Comparison of ENCODE assay signal across 7 cellular contexts in the genomic region with DNA sequence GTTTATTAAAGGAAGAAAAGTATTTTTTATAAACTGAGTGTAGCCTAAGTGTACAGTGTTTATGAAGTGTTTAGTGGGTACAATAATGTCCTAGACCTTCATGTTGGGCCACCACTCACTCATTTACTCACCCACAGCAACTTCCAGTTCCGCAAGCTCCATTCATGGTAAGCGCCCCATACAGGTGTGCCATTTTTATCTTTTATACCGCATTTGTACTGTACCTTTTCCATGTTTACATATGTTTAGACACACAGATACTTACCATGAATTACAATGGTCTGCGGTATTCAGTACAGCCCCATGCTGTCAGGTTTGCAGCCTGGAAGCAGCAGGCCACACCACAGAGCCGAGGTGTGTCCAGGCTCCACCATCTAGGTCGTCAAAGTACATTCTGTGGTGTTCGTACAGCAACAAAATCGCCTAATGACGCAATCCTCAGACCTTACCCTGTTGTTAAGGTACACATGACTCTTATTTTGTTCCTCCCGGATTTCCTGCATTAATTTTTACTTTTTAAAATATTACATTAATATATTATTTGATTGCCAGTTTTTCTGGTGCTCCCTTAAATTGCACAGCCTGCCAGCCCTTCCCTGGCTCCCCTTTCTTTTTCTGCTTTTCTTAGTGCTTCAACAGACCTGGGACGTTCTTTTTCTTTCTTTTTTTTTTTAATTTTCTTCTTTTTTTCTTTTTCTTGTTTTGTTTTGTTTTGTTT. TPM values are rescaled to one million over a fixed set of nuclear protein-coding genes. Genes with fewer than 3 reads are reported as not detected.
DNase-seq lines count a peak whose midpoint lies in the region; ATAC-seq, FAIRE-seq and TF ChIP-seq lines count a peak whose summit lies in the region.
"Had no signal": no experiment of that assay in that cellular context is flagged by ENCODE, and none has a peak within 500 bp of the region (broad histone marks: within the 10 kb centered on the region; RNA-seq: fewer than 3 reads in every experiment).

No MANE protein-coding gene starts in this region.

- TF ChIP-seq RAD21 in A549 (conservative IDR thresholded peaks at IDR 0.05 in 1 of 2, IDR thresholded peaks at IDR 0.05 in 1 of 2): no peak

- 44% methylated on average over 11 of the region's 11 CpGs for WGBS in A549 (ENCODE audit: missing lambda C conversion rate)
- WGBS in mesodermal cell (ENCODE audit: insufficient coverage in 2 of 2), 2 experiments: 93 to 96% methylated on average over 9 of the region's 11 CpGs

- H3K36me3 Mint-ChIP-seq in IgD-negative memory B cell: peaks cover 2% of the 10 kb centered on the region
- H3K36me3 Mint-ChIP-seq in activated naive CD8-positive, alpha-beta T cell treated with anti-CD3 and anti-CD28 coated beads for 36 hours: peaks cover 29% of the 10 kb centered on the region

- peak in 1 of 2 experiments; percentile 33 for DNase-seq in A549 (ENCODE audit: low read depth in 1 of 2, low spot score in 1 of 2)
- no peak for DNase-seq in activated naive CD8-positive, alpha-beta T cell treated with anti-CD3 and anti-CD28 coated beads for 36 hours

- peak overlapping the region; percentile 86 to 100 (median 98) for H3K27ac Mint-ChIP-seq in IgD-negative memory B cell
- H3K27ac Mint-ChIP-seq in activated naive CD8-positive, alpha-beta T cell treated with anti-CD3 and anti-CD28 coated beads for 36 hours: peak overlapping the region; percentile 98

- H3K4me2 ChIP-seq in A549: peak overlapping the region; percentile 77

- POLR2A ChIA-PET in A549 (lab: Yijun Ruan, JAX): interaction anchor here (0.5 to 1.8 kb wide), 8 partner anchors 9 to 253 kb away, joined by 3 to 16 read pairs (median 4); a partner anchor contains a TSS

- peaks cover 25% of the 10 kb centered on the region for H3K36me3 ChIP-seq in mesodermal cell (ENCODE audit: control insufficient read depth, insufficient read depth, low read length)

- CTCF ChIA-PET in A549 (lab: Yijun Ruan, JAX): interaction anchor here (0.7 to 4.2 kb wide), 32 partner anchors 8 to 722 kb away, joined by 3 to 30 read pairs (median 4); a partner anchor contains a TSS

- TF ChIP-seq EP300 in A549 (IDR thresholded peaks at IDR 0.05): no peak

- FAIRE-seq in A549 (lab: Jason Lieb, UNC): no peak

- H3K4me3 Mint-ChIP-seq in IgD-negative memory B cell: peak overlapping the region; percentile 94 to 100 (median 98)
- H3K4me3 Mint-ChIP-seq in activated naive CD8-positive, alpha-beta T cell treated with anti-CD3 and anti-CD28 coated beads for 36 hours: peak overlapping the region; percentile 98

- H3K4me3 ChIP-seq in A549 (peak overlapping the region; percentile 85), mesodermal cell (ENCODE audit: extremely low read depth, insufficient read depth, low read length, poor library complexity, severe bottlenecking) (peak overlapping the region; percentile 78)

- TF ChIP-seq POLR2A in A549 (IDR thresholded peaks at IDR 0.05; ENCODE audit: low read length): no peak

- ATAC-seq in A549 (no peak; a peak in 1 of 6 replicates), HG02798 (IDR thresholded peaks at IDR 0.05; ENCODE audit: poor library complexity, unreplicated experiment) (no peak), GM18861 (IDR thresholded peaks at IDR 0.05; ENCODE audit: unreplicated experiment) (no peak)

- no peaks in the 10 kb centered on the region for H3K9me3 ChIP-seq in A549
- H3K9me3 ChIP-seq in mesodermal cell (ENCODE audit: control insufficient read depth, low read length): no peaks in the 10 kb centered on the region

- no peak for TF ChIP-seq CTCF in A549 (IDR thresholded peaks at IDR 0.05)

- H3K4me1 Mint-ChIP-seq in IgD-negative memory B cell: peaks cover 17 to 30% (median 28%) of the 10 kb centered on the region in 3 donors
- peaks cover 27% of the 10 kb centered on the region for H3K4me1 Mint-ChIP-seq in activated naive CD8-positive, alpha-beta T cell treated with anti-CD3 and anti-CD28 coated beads for 36 hours

- no peaks in the 10 kb centered on the region for H3K27me3 Mint-ChIP-seq in IgD-negative memory B cell
- H3K27me3 Mint-ChIP-seq in activated naive CD8-positive, alpha-beta T cell treated with anti-CD3 and anti-CD28 coated beads for 36 hours: no peaks in the 10 kb centered on the region

- H3K4me1 ChIP-seq in A549 (peaks cover 23% of the 10 kb centered on the region; the same call in 2 of the 3 replicates), mesodermal cell (ENCODE audit: control insufficient read depth, insufficient read depth, low read length, poor library complexity, severe bottlenecking) (no peaks in the 10 kb centered on the region)

- no peaks in the 10 kb centered on the region for H3K9me3 Mint-ChIP-seq in IgD-negative memory B cell
- H3K9me3 Mint-ChIP-seq in activated naive CD8-positive, alpha-beta T cell treated with anti-CD3 and anti-CD28 coated beads for 36 hours: no peaks in the 10 kb centered on the region

- peak overlapping the region; percentile 81 to 87 for H3K27ac ChIP-seq in A549
- peak overlapping the region; percentile 83 for H3K27ac ChIP-seq in mesodermal cell (ENCODE audit: low read depth, low read length, severe bottlenecking)

TF ChIP-seq in A549, 52 proteins besides CTCF, POLR2A, EP300 and RAD21 (continues in another document):
- TF ChIP-seq CBX8 (IDR thresholded peaks at IDR 0.05): no peak
- peak; percentile 65 to 69; a peak in 3 of 4 replicates for TF ChIP-seq CEBPB (IDR thresholded peaks at IDR 0.05)
- TF ChIP-seq, protein P1, sequence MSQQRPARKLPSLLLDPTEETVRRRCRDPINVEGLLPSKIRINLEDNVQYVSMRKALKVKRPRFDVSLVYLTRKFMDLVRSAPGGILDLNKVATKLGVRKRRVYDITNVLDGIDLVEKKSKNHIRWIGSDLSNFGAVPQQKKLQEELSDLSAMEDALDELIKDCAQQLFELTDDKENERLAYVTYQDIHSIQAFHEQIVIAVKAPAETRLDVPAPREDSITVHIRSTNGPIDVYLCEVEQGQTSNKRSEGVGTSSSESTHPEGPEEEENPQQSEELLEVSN (IDR thresholded peaks at IDR 0.05; ENCODE audit: borderline replicate concordance, low read depth): no peak
- TF ChIP-seq ESRRA (IDR thresholded peaks at IDR 0.05; ENCODE audit: borderline replicate concordance, low read length): no peak
- no peak for TF ChIP-seq ZC3H11A (IDR thresholded peaks at IDR 0.05)
- TF ChIP-seq POLR2AphosphoS2 (conservative IDR thresholded peaks at IDR 0.05; ENCODE audit: low read length): no peak

RNA-seq across cellular contexts. Expression of a gene that starts 0.9 kb away (rescaled TPM):
- polyA plus RNA-seq in A549 (2011; rRNA removed) (237 and 368 TPM in 2 replicates), A549 (2017; fragmentation: RNase III; extraction: RNeasy Plus Mini Kit Qiagen cat#74134 plus additional on column Dnase treatment) (430 to 464 TPM (median 453 TPM) in 3 replicates), IgD-negative memory B cell (245 TPM)
- polyA plus RNA-seq in A549 (2012; cell fraction: cytosol; rRNA removed): 118 and 164 TPM in 2 replicates
- 42.8 and 64.9 TPM in 2 replicates for polyA plus RNA-seq in A549 (2012; cell fraction: nucleus; rRNA removed)
- polyA minus RNA-seq in A549 (2011; rRNA and poly(A)+ RNA removed): 45.7 and 51.1 TPM in 2 replicates
- total RNA-seq in activated naive CD8-positive, alpha-beta T cell treated with anti-CD3 and anti-CD28 coated beads for 36 hours: 100 to 1,000 TPM; 309 to 318 TPM
- 143 TPM for polyA plus RNA-seq in mesodermal cell (2013, experiment 1 of 2)
- polyA plus RNA-seq in mesodermal cell (2013, experiment 2 of 2): 166 TPM

RNA-seq across cellular contexts. Expression of a gene that starts 26.6 kb away (rescaled TPM):
- 0.36 and 1.4 TPM in 2 replicates for polyA plus RNA-seq in A549 (2011; rRNA removed)
- 0.04 TPM in 1 of 2 replicates, not detected in the other for polyA plus RNA-seq in A549 (2012; cell fraction: cytosol; rRNA removed)
- polyA plus RNA-seq in A549 (2012; cell fraction: nucleus; rRNA removed): 0.04 and 0.23 TPM in 2 replicates
- polyA plus RNA-seq in A549 (2017; fragmentation: RNase III; extraction: RNeasy Plus Mini Kit Qiagen cat#74134 plus additional on column Dnase treatment): not detected in 3 replicates
- polyA minus RNA-seq in A549 (2011; rRNA and poly(A)+ RNA removed): 6.9 and 7.4 TPM in 2 replicates
- polyA plus RNA-seq in IgD-negative memory B cell: not detected
- total RNA-seq in activated naive CD8-positive, alpha-beta T cell treated with anti-CD3 and anti-CD28 coated beads for 36 hours: under 1 TPM; 0.32 to 0.60 TPM
- 0.44 TPM for polyA plus RNA-seq in mesodermal cell (2013, experiment 1 of 2)
- polyA plus RNA-seq in mesodermal cell (2013, experiment 2 of 2): not detected

RNA-seq across cellular contexts. Expression of a gene that starts 29.1 kb away (rescaled TPM):
- polyA plus RNA-seq in A549 (2011; rRNA removed): not detected in 2 replicates
- polyA plus RNA-seq in A549 (2012; cell fraction: cytosol; rRNA removed): not detected in 2 replicates
- not detected in 2 replicates for polyA plus RNA-seq in A549 (2012; cell fraction: nucleus; rRNA removed)
- not detected in 3 replicates for polyA plus RNA-seq in A549 (2017; fragmentation: RNase III; extraction: RNeasy Plus Mini Kit Qiagen cat#74134 plus additional on column Dnase treatment)
- 0.41 TPM in 1 of 2 replicates, not detected in the other for polyA minus RNA-seq in A549 (2011; rRNA and poly(A)+ RNA removed)
- polyA plus RNA-seq in IgD-negative memory B cell: not detected
- total RNA-seq in activated naive CD8-positive, alpha-beta T cell treated with anti-CD3 and anti-CD28 coated beads for 36 hours: not detected
- not detected for polyA plus RNA-seq in mesodermal cell (2013, experiment 1 of 2)
- polyA plus RNA-seq in mesodermal cell (2013, experiment 2 of 2): not detected
- total RNA-seq: subcutaneous adipose tissue had no signal

RNA-seq across cellular contexts. Expression of a gene that starts 35.3 kb away (rescaled TPM):
- 11.5 and 16.5 TPM in 2 replicates for polyA plus RNA-seq in A549 (2011; rRNA removed)
- 2.9 and 3.3 TPM in 2 replicates for polyA plus RNA-seq in A549 (2012; cell fraction: cytosol; rRNA removed)
- 5.8 and 9.6 TPM in 2 replicates for polyA plus RNA-seq in A549 (2012; cell fraction: nucleus; rRNA removed)
- polyA plus RNA-seq in A549 (2017; fragmentation: RNase III; extraction: RNeasy Plus Mini Kit Qiagen cat#74134 plus additional on column Dnase treatment): 7.1 to 7.6 TPM (median 7.5 TPM) in 3 replicates
- polyA minus RNA-seq in A549 (2011; rRNA and poly(A)+ RNA removed): 14.3 and 20.5 TPM in 2 replicates
- polyA plus RNA-seq in IgD-negative memory B cell: 8.9 TPM
- total RNA-seq in activated naive CD8-positive, alpha-beta T cell treated with anti-CD3 and anti-CD28 coated beads for 36 hours: 10 to 100 TPM; 29.9 to 32.9 TPM
- polyA plus RNA-seq in mesodermal cell (2013, experiment 1 of 2): 16.8 TPM
- polyA plus RNA-seq in mesodermal cell (2013, experiment 2 of 2): 14.2 TPM

RNA-seq across cellular contexts. Expression of a gene that starts 39.2 kb away (rescaled TPM):
- polyA plus RNA-seq in A549 (2011; rRNA removed) (1.0 and 1.1 TPM in 2 replicates), A549 (2017; fragmentation: RNase III; extraction: RNeasy Plus Mini Kit Qiagen cat#74134 plus additional on column Dnase treatment) (0.21 to 0.30 TPM (median 0.22 TPM) in 3 replicates), IgD-negative memory B cell (not detected)
- polyA plus RNA-seq in A549 (2012; cell fraction: cytosol; rRNA removed): 0.04 and 0.08 TPM in 2 replicates
- 0.29 and 0.61 TPM in 2 replicates for polyA plus RNA-seq in A549 (2012; cell fraction: nucleus; rRNA removed)
- 2.4 and 3.3 TPM in 2 replicates for polyA minus RNA-seq in A549 (2011; rRNA and poly(A)+ RNA removed)
- total RNA-seq in activated naive CD8-positive, alpha-beta T cell treated with anti-CD3 and anti-CD28 coated beads for 36 hours: under 1 TPM; 0.27 to 0.28 TPM
- polyA plus RNA-seq in mesodermal cell (2013, experiment 1 of 2): 0.55 TPM
- polyA plus RNA-seq in mesodermal cell (2013, experiment 2 of 2): 0.20 TPM
